Comparison of ENCODE assay signal across 15 cellular contexts in genomic region chr12:6770600-6770999, GRCh38. TPM values are rescaled to one million over a fixed set of nuclear protein-coding genes. Genes with fewer than 3 reads are reported as not detected.
DNase-seq lines count a peak whose midpoint lies in the region; ATAC-seq, FAIRE-seq and TF ChIP-seq lines count a peak whose summit lies in the region.
"Had no signal": no experiment of that assay in that cellular context is flagged by ENCODE, and none has a peak within 500 bp of the region (broad histone marks: within the 10 kb centered on the region; RNA-seq: fewer than 3 reads in every experiment).

No MANE protein-coding gene starts in this region.

- peak overlapping the region; percentile 17 to 46 for H3K27ac ChIP-seq in right atrium auricular region
- H3K27ac ChIP-seq in heart right ventricle: peak overlapping the region in 2 of 10 donors; percentile 36 to 69
- H3K27ac ChIP-seq in H1 (ENCODE audit: low read depth, low read length): no peak overlapping the region
- H3K27ac ChIP-seq in transverse colon: peak overlapping the region; percentile 14 to 93 (median 58)

- H4K91ac ChIP-seq in H1 (replicated peaks; ENCODE audit: insufficient read length, low read length): no peak overlapping the region

- intact Hi-C loops in heart right ventricle (cut with DNase I): no loop called here
- intact Hi-C loops in transverse colon (cut with DNase I; ENCODE audit: low total_unique reads): loop anchor here (10.0 kb wide), 1 partner anchor 156 kb away; no protein-coding TSS in a partner anchor

- no peak overlapping the region for H3K23ac ChIP-seq in H1 (ENCODE audit: insufficient read length)

- H3K36me3 ChIP-seq in right atrium auricular region (peaks cover 6% of the 10 kb centered on the region), heart right ventricle (peaks cover 0 to 28% (median 0%) of the 10 kb centered on the region in 9 donors), H1 (ENCODE audit: control insufficient read depth in 2 of 4, insufficient read depth in 4 of 4, low read length in 3 of 4) (peaks cover 0 to 23% (median 5%) of the 10 kb centered on the region in 4 experiments; a peak in 6 of 8 replicates), transverse colon (no peaks in the 10 kb centered on the region)
- H3K36me3 ChIP-seq: ovary had no signal

- no peak overlapping the region for H2BK15ac ChIP-seq in H1 (ENCODE audit: low read length)

- no peak overlapping the region for H3K18ac ChIP-seq in H1 (ENCODE audit: extremely low read depth, low read length)

- H2BK20ac ChIP-seq in H1 (ENCODE audit: low read length): no peak overlapping the region

- H4K8ac ChIP-seq in H1 (ENCODE audit: extremely low read depth, insufficient read depth, low read length): no peak overlapping the region

- TF ChIP-seq EP300 in H1 (IDR thresholded peaks at IDR 0.05; ENCODE audit: borderline replicate concordance in 1 of 2, low read depth in 2 of 2, low read length in 2 of 2) (no peak), transverse colon (IDR thresholded peaks at IDR 0.05; ENCODE audit: low read depth) (no peak)

- no peak for ATAC-seq in heart right ventricle
- ATAC-seq: Panc1 had no signal

- H3K27me3 ChIP-seq in right atrium auricular region: no peaks in the 10 kb centered on the region
- H3K27me3 ChIP-seq in heart right ventricle: peaks cover 0 to 44% (median 8%) of the 10 kb centered on the region in 7 donors
- peaks cover 0 to 27% (median 21%) of the 10 kb centered on the region in 4 experiments; a peak in 5 of 7 replicates for H3K27me3 ChIP-seq in H1 (replicated peaks in 1 of 4; ENCODE audit: control insufficient read depth in 3 of 4, extremely low read depth in 1 of 4, insufficient read depth in 3 of 4, low read length in 3 of 4)
- H3K27me3 ChIP-seq in transverse colon: no peaks in the 10 kb centered on the region
- H3K27me3 ChIP-seq: ovary had no signal

- H4K20me1 ChIP-seq in H1 (replicated peaks in 1 of 2; ENCODE audit: control insufficient read depth in 1 of 2, insufficient read depth in 2 of 2, low read length in 2 of 2): peaks cover 6 to 20% of the 10 kb centered on the region in 2 experiments

- no peak for DNase-seq in right atrium auricular region (ENCODE audit: low spot score)
- DNase-seq in heart right ventricle: no peak
- no peak for DNase-seq in H1 (ENCODE audit: low read depth in 1 of 2, low spot score in 2 of 2)
- no peak for DNase-seq in transverse colon
- DNase-seq in KBM-7: no peak
- no peak for DNase-seq in anterior cingulate cortex (lab: John Stamatoyannopoulos, UW)
- DNase-seq: DND-41; effector memory CD4-positive, alpha-beta T cell; heart left ventricle; left lung; NCI-H1048; NCI-H345; ovary; stimulated activated CD8-positive, alpha-beta memory T cell treated with anti-CD3 and anti-CD28 coated beads, Interleukin-4, amount 100 ng/mL, for 48 hours had no signal

- no peak for TF ChIP-seq RAD21 in H1 (IDR thresholded peaks at IDR 0.05 in 1 of 2, conservative IDR thresholded peaks at IDR 0.05 in 1 of 2; ENCODE audit: low read depth in 2 of 2, low read length in 2 of 2)

- TF ChIP-seq POLR2A in H1 (IDR thresholded peaks at IDR 0.05; ENCODE audit: control extremely low read depth in 1 of 2, low read depth in 2 of 2, low read length in 2 of 2) (no peak), transverse colon (IDR thresholded peaks at IDR 0.05) (no peak)

- H2BK120ac ChIP-seq in H1 (replicated peaks; ENCODE audit: low read depth, low read length): no peak overlapping the region

- H3K79me2 ChIP-seq in H1 (ENCODE audit: control insufficient read depth in 1 of 2, insufficient read depth in 2 of 2, low read length in 2 of 2): peaks cover 4 to 25% of the 10 kb centered on the region in 2 experiments; a peak in 2 of 4 replicates

- CTCF ChIA-PET in H1 (lab: Charles Lee; ENCODE audit: partially characterized antibody): interaction anchor here (1.6 to 29.6 kb wide), 4 partner anchors 10 to 59 kb away, joined by 3 to 532 read pairs (median 266); partner anchors contain the start of genes GNB3, GPR162, MLF2 and P3H3

- H3K4me3 ChIP-seq in right atrium auricular region (no peak overlapping the region), heart right ventricle (no peak overlapping the region), H1 (ENCODE audit: extremely low read depth in 1 of 4, insufficient read depth in 2 of 4, low read depth in 3 of 4, low read length in 4 of 4) (no peak overlapping the region), transverse colon (no peak overlapping the region)
- H3K4me3 ChIP-seq: heart left ventricle, left lung, ovary had no signal

- 0 out of 2 replicates have a peak overlapping the region, but pooled peaks have one; percentile 2 for H2AK5ac ChIP-seq in H1 (ENCODE audit: low read depth, low read length)

- H4K5ac ChIP-seq in H1 (ENCODE audit: insufficient read length, low read depth, low read length): no peak overlapping the region

- no peak overlapping the region for H2BK12ac ChIP-seq in H1 (ENCODE audit: low read depth, low read length)

- H3K9me3 ChIP-seq in right atrium auricular region (no peaks in the 10 kb centered on the region), heart right ventricle (no peaks in the 10 kb centered on the region), H1 (ENCODE audit: insufficient read depth in 2 of 2, low read depth in 1 of 2, low read length in 1 of 2) (no peaks in the 10 kb centered on the region), transverse colon (no peaks in the 10 kb centered on the region)
- H3K9me3 ChIP-seq: heart left ventricle, left lung, ovary had no signal

- H2BK5ac ChIP-seq in H1 (ENCODE audit: low read depth, low read length): no peak overlapping the region

- peaks cover 0 to 52% of the 10 kb centered on the region in 2 donors for H3K4me1 ChIP-seq in right atrium auricular region
- H3K4me1 ChIP-seq in heart right ventricle: peaks cover 2 to 67% (median 29%) of the 10 kb centered on the region in 9 donors
- peaks cover 4 to 36% (median 26%) of the 10 kb centered on the region in 4 experiments for H3K4me1 ChIP-seq in H1 (replicated peaks in 1 of 4; ENCODE audit: control insufficient read depth in 3 of 4, insufficient read depth in 4 of 4, low read length in 3 of 4)
- H3K4me1 ChIP-seq in transverse colon: peaks cover 6 to 79% (median 55%) of the 10 kb centered on the region in 4 donors

- no peak overlapping the region for H2AFZ ChIP-seq in H1 (ENCODE audit: low read length)

- H3K4me2 ChIP-seq in H1 (ENCODE audit: insufficient read depth in 1 of 2, low read depth in 2 of 2, low read length in 2 of 2): no peak overlapping the region

- H3K4ac ChIP-seq in H1 (replicated peaks; ENCODE audit: insufficient read length, low read depth, low read length): no peak overlapping the region

- H3K79me1 ChIP-seq in H1 (ENCODE audit: low read depth, low read length): 0 out of 2 replicates have a peak, but pooled peaks cover 2% of the 10 kb centered on the region

- TF ChIP-seq CTCF in right atrium auricular region (IDR thresholded peaks at IDR 0.05) (no peak), heart right ventricle (IDR thresholded peaks at IDR 0.05) (no peak), H1 (IDR thresholded peaks at IDR 0.05; ENCODE audit: control extremely low read depth in 1 of 3, insufficient read depth in 1 of 3, low read depth in 1 of 3, low read length in 3 of 3) (no peak), transverse colon (IDR thresholded peaks at IDR 0.05) (no peak)

- POLR2A ChIA-PET in H1 (lab: Charles Lee; ENCODE audit: partially characterized antibody): interaction anchor here (0.6 to 11.6 kb wide), 10 partner anchors 8 to 81 kb away, joined by 3 to 151 read pairs (median 10); partner anchors contain the start of genes CDCA3, GPR162, MLF2 and P3H3

- FAIRE-seq in H1 (lab: Jason Lieb, UNC): no peak

- in situ Hi-C loops in transverse colon (cut with MboI; ENCODE audit: low pct_ligation_motif_present in 1 of 4, low pct_unique_long_range_greater_than_20kb in 1 of 4, low sequenced_read_pairs in 3 of 4): no loop called here
- in situ Hi-C loops in KBM-7 (cut with MboI; ENCODE audit: low pct_unique_long_range_greater_than_20kb, low sequenced_read_pairs): no loop called here

- H3K56ac ChIP-seq in H1 (replicated peaks; ENCODE audit: insufficient read length, low read depth, low read length): no peak overlapping the region

- peaks cover 13% of the 10 kb centered on the region for H3K23me2 ChIP-seq in H1 (ENCODE audit: low read depth, low read length)

- no peak overlapping the region for H3K9ac ChIP-seq in H1 (replicated peaks in 1 of 4; ENCODE audit: extremely low read depth in 1 of 4, low read depth in 3 of 4, low read length in 3 of 4)

- no peak overlapping the region for H3K14ac ChIP-seq in H1 (ENCODE audit: insufficient read length)

- WGBS in heart right ventricle, 2 donors: 88 to 92% methylated on average over 10 of the region's 10 CpGs
- 86% methylated on average over 6 of the region's 10 CpGs; no CpG with 5 or more reads in 1 of the 2 experiments for WGBS in H1 (ENCODE audit: extremely low coverage in 1 of 2, insufficient coverage in 1 of 2, insufficient read length in 1 of 2, insufficient replicate concordance in 2 of 2, low coverage in 1 of 2, low lambda C conversion rate in 2 of 2, missing lambda C conversion rate in 1 of 2), 2 experiments
- 84 to 87% methylated on average over 7 to 10 of the region's 10 CpGs for WGBS in transverse colon (ENCODE audit: low coverage in 1 of 2), 2 donors

RNA-seq across cellular contexts. Expression of gene LAG3, which starts 1.7 kb away (rescaled TPM):
- under 1 TPM in 1 of 2 donors, not detected in 1; 0.47 TPM for total RNA-seq in right atrium auricular region
- total RNA-seq in heart right ventricle: 1 to 10 TPM in 1 of 10 donors, under 1 TPM in 7, not detected in 2; 0.16 to 2.1 (median 0.26) TPM
- 1 to 10 TPM in 1 of 2 donors, under 1 TPM in 1; 0.13 to 1.2 TPM for polyA plus RNA-seq in heart right ventricle
- total RNA-seq in H1 (2021; fragmentation: NEBNext Ultra II Directional; extraction: Animal tissue kit (Norgen Biotek cat#: 25700)): 2.8 and 3.1 TPM in 2 replicates
- polyA plus RNA-seq in H1 (2011; rRNA removed): 1.1 and 2.5 TPM in 2 replicates
- polyA plus RNA-seq in H1 (2011; cell fraction: cytosol; rRNA removed): 1.2 TPM
- 6.1 TPM for polyA plus RNA-seq in H1 (2011; cell fraction: nucleus; rRNA removed)
- 1.7 to 3.0 TPM (median 2.8 TPM) in 4 replicates for polyA plus RNA-seq in H1 (2012, experiment 1 of 2)
- 1.4 TPM for polyA plus RNA-seq in H1 (2012, experiment 2 of 2)
- polyA plus RNA-seq in H1 (2013, experiment 1 of 2): 1.7 TPM
- 1.8 TPM for polyA plus RNA-seq in H1 (2013, experiment 2 of 2)
- polyA minus RNA-seq in H1 (2011; rRNA and poly(A)+ RNA removed): 0.29 and 0.47 TPM in 2 replicates
- polyA minus RNA-seq in H1 (2011; cell fraction: cytosol; rRNA and poly(A)+ RNA removed): 0.81 TPM
- polyA minus RNA-seq in H1 (2011; cell fraction: nucleus; rRNA and poly(A)+ RNA removed): 3.6 TPM
- total RNA-seq in transverse colon: 1 to 10 TPM in 1 of 4 donors, under 1 TPM in 1, not detected in 2; 0.68 to 1.4 TPM

RNA-seq across cellular contexts. Expression of gene PTMS, which starts 4.4 kb away (rescaled TPM):
- total RNA-seq in right atrium auricular region (100 to 1,000 TPM in 1 of 2 donors, 10 to 100 TPM in 1; 67.8 to 119 TPM), heart right ventricle (100 to 1,000 TPM in 5 of 10 donors, 10 to 100 TPM in 5; 73.3 to 194 (median 96.0) TPM), transverse colon (100 to 1,000 TPM in 1 of 4 donors, 10 to 100 TPM in 3; 64.0 to 124 (median 83.9) TPM)
- polyA plus RNA-seq in heart right ventricle (100 to 1,000 TPM; 289 to 361 TPM), H1 (2011; rRNA removed) (553 and 999 TPM in 2 replicates)
- total RNA-seq in H1 (2021; fragmentation: NEBNext Ultra II Directional; extraction: Animal tissue kit (Norgen Biotek cat#: 25700)): 444 and 486 TPM in 2 replicates
- polyA plus RNA-seq in H1 (2011; cell fraction: cytosol; rRNA removed): 441 TPM
- 217 TPM for polyA plus RNA-seq in H1 (2011; cell fraction: nucleus; rRNA removed)
- 329 to 587 TPM (median 502 TPM) in 4 replicates for polyA plus RNA-seq in H1 (2012, experiment 1 of 2)
- 566 TPM for polyA plus RNA-seq in H1 (2012, experiment 2 of 2)
- 523 TPM for polyA plus RNA-seq in H1 (2013, experiment 1 of 2)
- 513 TPM for polyA plus RNA-seq in H1 (2013, experiment 2 of 2)
- polyA minus RNA-seq in H1 (2011; rRNA and poly(A)+ RNA removed): 35.2 and 58.0 TPM in 2 replicates
- 109 TPM for polyA minus RNA-seq in H1 (2011; cell fraction: cytosol; rRNA and poly(A)+ RNA removed)
- 72.4 TPM for polyA minus RNA-seq in H1 (2011; cell fraction: nucleus; rRNA and poly(A)+ RNA removed)

RNA-seq across cellular contexts. Expression of gene MLF2, which starts 17.7 kb away (rescaled TPM):
- 100 to 1,000 TPM; 121 to 138 TPM for total RNA-seq in right atrium auricular region
- 100 to 1,000 TPM; 135 to 182 (median 148) TPM for total RNA-seq in heart right ventricle
- 100 to 1,000 TPM; 108 to 197 TPM for polyA plus RNA-seq in heart right ventricle
- 229 and 232 TPM in 2 replicates for total RNA-seq in H1 (2021; fragmentation: NEBNext Ultra II Directional; extraction: Animal tissue kit (Norgen Biotek cat#: 25700))
- polyA plus RNA-seq in H1 (2011; rRNA removed): 401 and 443 TPM in 2 replicates
- 319 TPM for polyA plus RNA-seq in H1 (2011; cell fraction: cytosol; rRNA removed)
- 252 TPM for polyA plus RNA-seq in H1 (2011; cell fraction: nucleus; rRNA removed)
- 240 to 272 TPM (median 254 TPM) in 4 replicates for polyA plus RNA-seq in H1 (2012, experiment 1 of 2)
- 291 TPM for polyA plus RNA-seq in H1 (2012, experiment 2 of 2)
- polyA plus RNA-seq in H1 (2013, experiment 1 of 2): 162 TPM
- polyA plus RNA-seq in H1 (2013, experiment 2 of 2): 175 TPM
- 311 and 327 TPM in 2 replicates for polyA minus RNA-seq in H1 (2011; rRNA and poly(A)+ RNA removed)
- polyA minus RNA-seq in H1 (2011; cell fraction: cytosol; rRNA and poly(A)+ RNA removed): 98.5 TPM
- polyA minus RNA-seq in H1 (2011; cell fraction: nucleus; rRNA and poly(A)+ RNA removed): 106 TPM
- total RNA-seq in transverse colon: 100 to 1,000 TPM; 100 to 360 (median 164) TPM

RNA-seq across cellular contexts. Expression of gene CD4, which starts 18.7 kb away (rescaled TPM):
- total RNA-seq in right atrium auricular region: 1 to 10 TPM; 3.2 to 7.3 TPM
- 10 to 100 TPM in 2 of 10 donors, 1 to 10 TPM in 8; 2.8 to 44.3 (median 5.0) TPM for total RNA-seq in heart right ventricle
- 1 to 10 TPM; 2.6 to 3.2 TPM for polyA plus RNA-seq in heart right ventricle
- 3.2 and 3.4 TPM in 2 replicates for total RNA-seq in H1 (2021; fragmentation: NEBNext Ultra II Directional; extraction: Animal tissue kit (Norgen Biotek cat#: 25700))
- polyA plus RNA-seq in H1 (2011; rRNA removed): 5.1 and 5.6 TPM in 2 replicates
- polyA plus RNA-seq in H1 (2011; cell fraction: cytosol; rRNA removed): 5.1 TPM
- polyA plus RNA-seq in H1 (2011; cell fraction: nucleus; rRNA removed): 5.1 TPM
- 5.8 to 6.9 TPM (median 6.7 TPM) in 4 replicates for polyA plus RNA-seq in H1 (2012, experiment 1 of 2)
- polyA plus RNA-seq in H1 (2012, experiment 2 of 2): 4.3 TPM
- polyA plus RNA-seq in H1 (2013, experiment 1 of 2): 2.7 TPM
- 2.4 TPM for polyA plus RNA-seq in H1 (2013, experiment 2 of 2)
- polyA minus RNA-seq in H1 (2011; rRNA and poly(A)+ RNA removed): 3.3 and 3.4 TPM in 2 replicates
- polyA minus RNA-seq in H1 (2011; cell fraction: cytosol; rRNA and poly(A)+ RNA removed): 1.6 TPM
- 1.8 TPM for polyA minus RNA-seq in H1 (2011; cell fraction: nucleus; rRNA and poly(A)+ RNA removed)
- total RNA-seq in transverse colon: 1 to 10 TPM in 3 of 4 donors, under 1 TPM in 1; 1.00 to 7.9 (median 2.8) TPM

RNA-seq across cellular contexts. Expression of gene COPS7A, which starts 46.8 kb away (rescaled TPM):
- total RNA-seq in right atrium auricular region: 10 to 100 TPM; 72.7 to 73.6 TPM
- total RNA-seq in heart right ventricle: 10 to 100 TPM; 67.4 to 89.8 (median 77.9) TPM
- polyA plus RNA-seq in heart right ventricle: 10 to 100 TPM; 31.1 to 91.5 TPM
- total RNA-seq in H1 (2021; fragmentation: NEBNext Ultra II Directional; extraction: Animal tissue kit (Norgen Biotek cat#: 25700)): 43.3 and 44.5 TPM in 2 replicates
- polyA plus RNA-seq in H1 (2011; rRNA removed): 95.9 and 98.4 TPM in 2 replicates
- 93.9 TPM for polyA plus RNA-seq in H1 (2011; cell fraction: cytosol; rRNA removed)
- polyA plus RNA-seq in H1 (2011; cell fraction: nucleus; rRNA removed): 109 TPM
- polyA plus RNA-seq in H1 (2012, experiment 1 of 2): 43.6 to 58.1 TPM (median 55.6 TPM) in 4 replicates
- 63.2 TPM for polyA plus RNA-seq in H1 (2012, experiment 2 of 2)
- 40.6 TPM for polyA plus RNA-seq in H1 (2013, experiment 1 of 2)
- 40.1 TPM for polyA plus RNA-seq in H1 (2013, experiment 2 of 2)
- polyA minus RNA-seq in H1 (2011; rRNA and poly(A)+ RNA removed): 43.8 and 57.5 TPM in 2 replicates
- 16.6 TPM for polyA minus RNA-seq in H1 (2011; cell fraction: cytosol; rRNA and poly(A)+ RNA removed)
- 17.2 TPM for polyA minus RNA-seq in H1 (2011; cell fraction: nucleus; rRNA and poly(A)+ RNA removed)
- total RNA-seq in transverse colon: 10 to 100 TPM; 13.1 to 44.9 (median 36.9) TPM
